Comparison of ENCODE assay signal across 16 cellular contexts in genomic region chr16:10405386-10405939, GRCh38. TPM values are rescaled to one million over a fixed set of nuclear protein-coding genes. Genes with fewer than 3 reads are reported as not detected.
A peak's percentile ranks its signal among the peaks of the same experiment; 100 is the strongest.
DNase-seq lines count a peak whose midpoint lies in the region; ATAC-seq and FAIRE-seq lines count a peak whose summit lies in the region.
"Had no signal": no experiment of that assay in that cellular context is flagged by ENCODE, and none has a peak within 500 bp of the region (broad histone marks: within the 10 kb centered on the region; RNA-seq: fewer than 3 reads in every experiment).

No MANE protein-coding gene starts in this region.

- H3K36me3 ChIP-seq in small intestine (ENCODE audit: control insufficient read depth in 2 of 2, insufficient read depth in 2 of 2, low read length in 2 of 2) = peaks cover 0 to 2% of the 10 kb centered on the region in 2 donors
- H3K36me3 ChIP-seq: cardiac muscle cell, upper lobe of left lung had no signal

- H3K4me1 ChIP-seq in small intestine (ENCODE audit: control insufficient read depth in 2 of 2, insufficient read depth in 1 of 2, low read depth in 1 of 2, low read length in 1 of 2) = no peaks in the 10 kb centered on the region
- H3K4me1 ChIP-seq: upper lobe of left lung had no signal

- ATAC-seq in HG02970 (IDR thresholded peaks at IDR 0.05; ENCODE audit: low FRiP score, unreplicated experiment) = no peak

- no peak overlapping the region for H3K4me3 ChIP-seq in small intestine (ENCODE audit: low read depth in 1 of 2, low read length in 2 of 2)
- H3K4me3 ChIP-seq: cardiac muscle cell, GM23248, smooth muscle cell, upper lobe of left lung had no signal

- FAIRE-seq in small intestine (lab: Jason Lieb, UNC) = no peak

- peaks cover 4% of the 10 kb centered on the region for H3K9me3 ChIP-seq in small intestine (ENCODE audit: control insufficient read depth, low read depth)

- 64 to 77% (median 74%) methylated on average over 4 of the region's 4 CpGs for WGBS in small intestine, 3 donors

- H3K27me3 ChIP-seq in small intestine (ENCODE audit: control insufficient read depth in 2 of 2, insufficient read depth in 2 of 2, low read length in 2 of 2) = no peaks in the 10 kb centered on the region
- H3K27me3 ChIP-seq: cardiac muscle cell, upper lobe of left lung had no signal

- no peak overlapping the region for H3K27ac ChIP-seq in small intestine (ENCODE audit: low read depth in 1 of 2, low read length in 1 of 2)
- H3K27ac ChIP-seq: cardiac muscle cell, GM23248, upper lobe of left lung had no signal

- peak; percentile 6 for DNase-seq in HK-2 (ENCODE audit: unreplicated experiment)
- peak; percentile 94 for DNase-seq in amniotic epithelial cell (ENCODE audit: low read depth)
- DNase-seq in glomerular endothelial cell (ENCODE audit: extremely low read depth, low read depth, low spot score) = peak; percentile 94
- peak; percentile 62 for DNase-seq in non-pigmented ciliary epithelial cell (ENCODE audit: low read depth)
- no peak for DNase-seq in activated gamma-delta T cell treated with Interleukin-2 at 50 U/mL for 16 hours
- no peak for DNase-seq in small intestine
- no peak for DNase-seq in NCI-H345 treated with DMSO at 0.1 percent for 48 hours (lab: John Stamatoyannopoulos, UW; ENCODE audit: unreplicated experiment)
- DNase-seq: activated gamma-delta T cell; foreskin melanocyte; GM23248; occipital lobe; stimulated activated naive CD4-positive, alpha-beta T cell; upper lobe of left lung had no signal

RNA-seq across cellular contexts. Expression of gene ATF7IP2, which starts 19.6 kb away (rescaled TPM):
- 4.0 and 14.9 TPM in 2 replicates for total RNA-seq in glomerular endothelial cell
- polyA plus RNA-seq in small intestine = 10 to 100 TPM in 2 of 3 donors, 1 to 10 TPM in 1; 9.6 to 29.5 (median 17.8) TPM

Comparison
In these comparisons a context has a peak if more than half of its experiments do, and no peak if none do; other contexts are left out.
1. DNase-seq: peak in HK-2 (single experiment), amniotic epithelial cell (single experiment), glomerular endothelial cell (single experiment) and non-pigmented ciliary epithelial cell (single experiment); none in activated gamma-delta T cell treated with Interleukin-2 at 50 U/mL for 16 hours (single experiment), small intestine (single experiment) and NCI-H345 treated with DMSO at 0.1 percent for 48 hours (single experiment).